Comparison of ENCODE assay signal across 1 cellular context in the genomic region with DNA sequence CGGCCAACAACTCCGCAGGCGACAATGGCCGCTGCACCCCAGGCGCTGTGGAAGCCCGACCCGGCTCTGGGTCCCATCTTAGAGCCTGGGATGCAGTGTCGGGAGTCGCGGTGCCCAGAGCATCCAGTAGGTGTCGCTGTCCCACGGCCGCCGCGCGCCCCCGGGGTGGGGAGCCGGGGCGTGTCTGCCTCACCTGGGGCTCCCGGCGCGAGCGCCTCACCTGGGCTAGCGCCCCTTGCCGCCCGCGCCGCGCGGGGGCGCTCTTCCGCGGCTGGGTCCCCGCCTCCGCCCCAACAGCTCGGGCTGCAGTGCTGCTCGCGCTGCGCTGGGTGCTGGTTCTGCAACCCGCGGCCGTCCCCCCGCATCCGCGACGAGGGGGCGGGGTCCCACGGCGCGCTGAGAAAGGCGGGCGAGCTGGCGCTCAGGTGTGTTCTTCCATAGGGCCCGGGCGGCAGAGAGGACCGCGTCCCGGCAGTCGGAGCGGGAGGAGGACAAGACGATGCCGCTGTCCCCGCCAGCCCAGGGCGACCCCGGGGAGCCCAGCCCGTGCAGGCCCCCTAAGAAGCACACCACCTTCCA.
TF ChIP-seq lines count a peak whose summit lies in the region.

CRYBG1 (plus strand) TSS at position 308 of the 579 bp plus-strand sequence; CDS start at position 500, 192 bp downstream.

TF ChIP-seq in SK-N-SH treated with all-trans-retinoic acid at 6 μM for 48 hours, 23 proteins besides CTCF, POLR2A, EP300 and RAD21 (continued from another document):
- TF ChIP-seq CSRNP3 (CRISPR knock-in tag; IDR thresholded peaks at IDR 0.05) (no peak), TOX (CRISPR knock-in tag; IDR thresholded peaks at IDR 0.05; ENCODE audit: borderline replicate concordance) (no peak), BACH2 (CRISPR knock-in tag; IDR thresholded peaks at IDR 0.05; ENCODE audit: borderline replicate concordance) (no peak)
TF ChIP-seq in SK-N-SH treated with all-trans-retinoic acid at 6 μM for 48 hours: peak in this region for 0.
